In the genomic region with DNA sequence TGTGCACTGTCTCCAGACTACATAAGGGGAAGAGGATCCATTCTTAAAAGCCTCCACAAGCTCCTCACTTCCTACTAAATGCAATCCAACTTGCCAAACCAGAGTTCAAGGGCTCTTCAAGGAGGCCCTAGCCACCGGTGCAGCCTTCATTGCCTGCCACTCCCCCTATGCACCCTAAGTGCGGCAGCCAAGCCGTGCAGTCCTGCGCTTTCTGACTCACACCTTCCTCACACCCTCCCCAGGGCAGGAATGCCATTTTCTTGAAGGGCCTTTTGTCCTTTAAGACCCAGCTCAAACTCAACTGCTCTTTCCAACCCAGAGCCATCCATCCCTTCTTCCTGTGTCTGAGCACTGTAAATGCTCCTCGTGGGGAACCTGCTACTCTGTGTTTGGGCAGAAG, we compare ENCODE assay signal across 1 cellular context.
TF ChIP-seq lines count a peak whose summit lies in the region.

No MANE protein-coding gene starts in this region.

TF ChIP-seq in HCT116, 20 proteins besides CTCF, POLR2A, EP300 and RAD21 (continued from another document):
- TF ChIP-seq, protein P1, sequence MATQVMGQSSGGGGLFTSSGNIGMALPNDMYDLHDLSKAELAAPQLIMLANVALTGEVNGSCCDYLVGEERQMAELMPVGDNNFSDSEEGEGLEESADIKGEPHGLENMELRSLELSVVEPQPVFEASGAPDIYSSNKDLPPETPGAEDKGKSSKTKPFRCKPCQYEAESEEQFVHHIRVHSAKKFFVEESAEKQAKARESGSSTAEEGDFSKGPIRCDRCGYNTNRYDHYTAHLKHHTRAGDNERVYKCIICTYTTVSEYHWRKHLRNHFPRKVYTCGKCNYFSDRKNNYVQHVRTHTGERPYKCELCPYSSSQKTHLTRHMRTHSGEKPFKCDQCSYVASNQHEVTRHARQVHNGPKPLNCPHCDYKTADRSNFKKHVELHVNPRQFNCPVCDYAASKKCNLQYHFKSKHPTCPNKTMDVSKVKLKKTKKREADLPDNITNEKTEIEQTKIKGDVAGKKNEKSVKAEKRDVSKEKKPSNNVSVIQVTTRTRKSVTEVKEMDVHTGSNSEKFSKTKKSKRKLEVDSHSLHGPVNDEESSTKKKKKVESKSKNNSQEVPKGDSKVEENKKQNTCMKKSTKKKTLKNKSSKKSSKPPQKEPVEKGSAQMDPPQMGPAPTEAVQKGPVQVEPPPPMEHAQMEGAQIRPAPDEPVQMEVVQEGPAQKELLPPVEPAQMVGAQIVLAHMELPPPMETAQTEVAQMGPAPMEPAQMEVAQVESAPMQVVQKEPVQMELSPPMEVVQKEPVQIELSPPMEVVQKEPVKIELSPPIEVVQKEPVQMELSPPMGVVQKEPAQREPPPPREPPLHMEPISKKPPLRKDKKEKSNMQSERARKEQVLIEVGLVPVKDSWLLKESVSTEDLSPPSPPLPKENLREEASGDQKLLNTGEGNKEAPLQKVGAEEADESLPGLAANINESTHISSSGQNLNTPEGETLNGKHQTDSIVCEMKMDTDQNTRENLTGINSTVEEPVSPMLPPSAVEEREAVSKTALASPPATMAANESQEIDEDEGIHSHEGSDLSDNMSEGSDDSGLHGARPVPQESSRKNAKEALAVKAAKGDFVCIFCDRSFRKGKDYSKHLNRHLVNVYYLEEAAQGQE (IDR thresholded peaks at IDR 0.05; ENCODE audit: low read depth), result no peak
- TF ChIP-seq ZFX (IDR thresholded peaks at IDR 0.05) (no peak), SRF (IDR thresholded peaks at IDR 0.05; ENCODE audit: low read depth) (no peak), EZH2phosphoT487 (IDR thresholded peaks at IDR 0.05; ENCODE audit: borderline replicate concordance) (no peak), JUND (IDR thresholded peaks at IDR 0.05) (no peak), EGR1 (IDR thresholded peaks at IDR 0.05; ENCODE audit: low read depth) (no peak), TCF7L2 (IDR thresholded peaks at IDR 0.05; ENCODE audit: borderline replicate concordance, extremely low read depth, insufficient read depth, insufficient read length) (no peak), YY1 (IDR thresholded peaks at IDR 0.05; ENCODE audit: extremely low read depth, insufficient replicate concordance, low read depth, low read length) (no peak), SIN3A (IDR thresholded peaks at IDR 0.05; ENCODE audit: low read depth) (no peak), POLR2AphosphoS5 (IDR thresholded peaks at IDR 0.05; ENCODE audit: low read depth, low read length) (no peak), SP1 (IDR thresholded peaks at IDR 0.05; ENCODE audit: low read depth) (no peak), FOSL1 (IDR thresholded peaks at IDR 0.05; ENCODE audit: low read depth) (no peak), ZNF274 (IDR thresholded peaks at IDR 0.05; ENCODE audit: low read depth, low read length) (no peak), CEBPB (IDR thresholded peaks at IDR 0.05; ENCODE audit: low read depth) (no peak)
- TF ChIP-seq, protein P2, sequence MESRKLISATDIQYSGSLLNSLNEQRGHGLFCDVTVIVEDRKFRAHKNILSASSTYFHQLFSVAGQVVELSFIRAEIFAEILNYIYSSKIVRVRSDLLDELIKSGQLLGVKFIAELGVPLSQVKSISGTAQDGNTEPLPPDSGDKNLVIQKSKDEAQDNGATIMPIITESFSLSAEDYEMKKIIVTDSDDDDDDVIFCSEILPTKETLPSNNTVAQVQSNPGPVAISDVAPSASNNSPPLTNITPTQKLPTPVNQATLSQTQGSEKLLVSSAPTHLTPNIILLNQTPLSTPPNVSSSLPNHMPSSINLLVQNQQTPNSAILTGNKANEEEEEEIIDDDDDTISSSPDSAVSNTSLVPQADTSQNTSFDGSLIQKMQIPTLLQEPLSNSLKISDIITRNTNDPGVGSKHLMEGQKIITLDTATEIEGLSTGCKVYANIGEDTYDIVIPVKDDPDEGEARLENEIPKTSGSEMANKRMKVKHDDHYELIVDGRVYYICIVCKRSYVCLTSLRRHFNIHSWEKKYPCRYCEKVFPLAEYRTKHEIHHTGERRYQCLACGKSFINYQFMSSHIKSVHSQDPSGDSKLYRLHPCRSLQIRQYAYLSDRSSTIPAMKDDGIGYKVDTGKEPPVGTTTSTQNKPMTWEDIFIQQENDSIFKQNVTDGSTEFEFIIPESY (IDR thresholded peaks at IDR 0.05; ENCODE audit: extremely low read depth, insufficient replicate concordance, low read length), result no peak
- TF ChIP-seq, protein P3, sequence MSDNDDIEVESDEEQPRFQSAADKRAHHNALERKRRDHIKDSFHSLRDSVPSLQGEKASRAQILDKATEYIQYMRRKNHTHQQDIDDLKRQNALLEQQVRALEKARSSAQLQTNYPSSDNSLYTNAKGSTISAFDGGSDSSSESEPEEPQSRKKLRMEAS (IDR thresholded peaks at IDR 0.05), result no peak
- TF ChIP-seq, protein P4, sequence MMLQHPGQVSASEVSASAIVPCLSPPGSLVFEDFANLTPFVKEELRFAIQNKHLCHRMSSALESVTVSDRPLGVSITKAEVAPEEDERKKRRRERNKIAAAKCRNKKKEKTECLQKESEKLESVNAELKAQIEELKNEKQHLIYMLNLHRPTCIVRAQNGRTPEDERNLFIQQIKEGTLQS (IDR thresholded peaks at IDR 0.05), result no peak
